9 cellular contexts compared by ENCODE assay signal in genomic region chr6:127117979-127118504, GRCh38. TPM values are rescaled to one million over a fixed set of nuclear protein-coding genes. Genes with fewer than 3 reads are reported as not detected.
DNase-seq lines count a peak whose midpoint lies in the region; ATAC-seq and TF ChIP-seq lines count a peak whose summit lies in the region.
"Had no signal": no experiment of that assay in that cellular context is flagged by ENCODE, and none has a peak within 500 bp of the region (broad histone marks: within the 10 kb centered on the region; RNA-seq: fewer than 3 reads in every experiment).

No MANE protein-coding gene starts in this region.

- ATAC-seq in WTC11 (peak; percentile 33), HG03025 (IDR thresholded peaks at IDR 0.05; ENCODE audit: low FRiP score, unreplicated experiment) (no peak)
- ATAC-seq in stimulated activated effector memory CD8-positive, alpha-beta T cell treated with anti-CD3 and anti-CD28 coated beads, Interleukin-12 subunit alpha, Interleukin-12 subunit beta, amount 100 ng/mL, for 72 hours, result no peak

- H3K9me3 ChIP-seq in iPS-18a (ENCODE audit: control insufficient read depth, low read depth, low read length), result no peaks in the 10 kb centered on the region

- TF ChIP-seq CTCF in WTC11 (IDR thresholded peaks at IDR 0.05), result no peak

- H3K27me3 ChIP-seq in iPS-18a (ENCODE audit: control insufficient read depth, insufficient read depth, low read length), result peaks cover 68% of the 10 kb centered on the region

- H3K4me1 Mint-ChIP-seq in WTC11, result peaks cover 21% of the 10 kb centered on the region
- peaks cover 17% of the 10 kb centered on the region for H3K4me1 Mint-ChIP-seq in stimulated activated effector memory CD8-positive, alpha-beta T cell treated with anti-CD3 and anti-CD28 coated beads, Interleukin-12 subunit alpha, Interleukin-12 subunit beta, amount 100 ng/mL, for 72 hours

- no peak overlapping the region for H3K27ac Mint-ChIP-seq in WTC11
- H3K27ac Mint-ChIP-seq in stimulated activated effector memory CD8-positive, alpha-beta T cell treated with anti-CD3 and anti-CD28 coated beads, Interleukin-12 subunit alpha, Interleukin-12 subunit beta, amount 100 ng/mL, for 72 hours, result no peak overlapping the region

- peak overlapping the region; percentile 61 for H3K4me3 ChIP-seq in iPS-18a (ENCODE audit: low read length)

- no peaks in the 10 kb centered on the region for H3K9me3 Mint-ChIP-seq in WTC11
- H3K9me3 Mint-ChIP-seq in stimulated activated effector memory CD8-positive, alpha-beta T cell treated with anti-CD3 and anti-CD28 coated beads, Interleukin-12 subunit alpha, Interleukin-12 subunit beta, amount 100 ng/mL, for 72 hours, result no peaks in the 10 kb centered on the region

- H3K27me3 Mint-ChIP-seq in WTC11 (ENCODE audit: low read depth), result peaks cover 72% of the 10 kb centered on the region

- peaks cover 13% of the 10 kb centered on the region for H3K4me1 ChIP-seq in iPS-18a (ENCODE audit: control insufficient read depth, low read depth, low read length)

- DNase-seq in NCI-H82 (lab: John Stamatoyannopoulos, UW) (peak; percentile 30), NCI-H82 treated with DMSO at 0.1 percent for 48 hours (lab: John Stamatoyannopoulos, UW; ENCODE audit: unreplicated experiment) (no peak), WTC11 (ENCODE audit: low spot score) (peak; percentile 38), NCI-H2107 treated with DMSO at 0.1 percent for 48 hours (lab: John Stamatoyannopoulos, UW; ENCODE audit: unreplicated experiment) (no peak), NCI-H1105 (lab: John Stamatoyannopoulos, UW) (no peak)
- DNase-seq in stimulated activated effector memory CD8-positive, alpha-beta T cell treated with anti-CD3 and anti-CD28 coated beads, Interleukin-12 subunit alpha, Interleukin-12 subunit beta, amount 100 ng/mL, for 72 hours (ENCODE audit: low spot score in 2 of 2), result no peak

- H3K4me3 Mint-ChIP-seq in WTC11, result peak overlapping the region; percentile 87
- peak overlapping the region; percentile 53 for H3K4me3 Mint-ChIP-seq in stimulated activated effector memory CD8-positive, alpha-beta T cell treated with anti-CD3 and anti-CD28 coated beads, Interleukin-12 subunit alpha, Interleukin-12 subunit beta, amount 100 ng/mL, for 72 hours

- no peak overlapping the region for H3K9ac ChIP-seq in iPS-18a (ENCODE audit: low read length)

- CTCF ChIA-PET in WTC11 (lab: Charles Lee), result interaction anchor here (0.6 to 1.3 kb wide), 4 partner anchors 148 to 1129 kb away, joined by 3 to 5 read pairs (median 4); no protein-coding TSS in a partner anchor

- H3K36me3 ChIP-seq in iPS-18a (ENCODE audit: control insufficient read depth, low read depth, low read length), result no peaks in the 10 kb centered on the region

- H3K36me3 Mint-ChIP-seq in WTC11, result 0 out of 2 replicates have a peak, but pooled peaks cover 2% of the 10 kb centered on the region
- H3K36me3 Mint-ChIP-seq in stimulated activated effector memory CD8-positive, alpha-beta T cell treated with anti-CD3 and anti-CD28 coated beads, Interleukin-12 subunit alpha, Interleukin-12 subunit beta, amount 100 ng/mL, for 72 hours, result no peaks in the 10 kb centered on the region

- H3K27ac ChIP-seq in iPS-18a (ENCODE audit: low read length), result no peak overlapping the region
- H3K27ac ChIP-seq: epithelial cell of prostate had no signal

- POLR2A ChIA-PET in WTC11 (lab: Charles Lee), result no interaction called here

TF ChIP-seq in WTC11, 78 proteins besides CTCF, POLR2A, EP300 and RAD21:
- TF ChIP-seq ZNF512 (CRISPR knock-in tag; IDR thresholded peaks at IDR 0.05; ENCODE audit: borderline replicate concordance), result peak; percentile 99
- TF ChIP-seq CREM (CRISPR knock-in tag; IDR thresholded peaks at IDR 0.05), result no peak
- no peak for TF ChIP-seq TEAD4 (CRISPR knock-in tag; IDR thresholded peaks at IDR 0.05)

RNA-seq across cellular contexts. Expression of gene RSPO3, which starts 0.4 kb away (rescaled TPM):
- total RNA-seq in WTC11 (2021), result 0.14 TPM in 1 of 3 replicates, not detected in the others

Comparison
In these comparisons a context has a peak if more than half of its experiments do, and no peak if none do; other contexts are left out.
1. DNase-seq: peak in NCI-H82 (single experiment) and WTC11 (single experiment); none in NCI-H82 treated with DMSO at 0.1 percent for 48 hours (single experiment), stimulated activated effector memory CD8-positive, alpha-beta T cell treated with anti-CD3 and anti-CD28 coated beads, Interleukin-12 subunit alpha, Interleukin-12 subunit beta, amount 100 ng/mL, for 72 hours (0 of 2), NCI-H2107 treated with DMSO at 0.1 percent for 48 hours (single experiment) and NCI-H1105 (single experiment).